ENCODE assay signal across 22 cellular contexts in the genomic region with DNA sequence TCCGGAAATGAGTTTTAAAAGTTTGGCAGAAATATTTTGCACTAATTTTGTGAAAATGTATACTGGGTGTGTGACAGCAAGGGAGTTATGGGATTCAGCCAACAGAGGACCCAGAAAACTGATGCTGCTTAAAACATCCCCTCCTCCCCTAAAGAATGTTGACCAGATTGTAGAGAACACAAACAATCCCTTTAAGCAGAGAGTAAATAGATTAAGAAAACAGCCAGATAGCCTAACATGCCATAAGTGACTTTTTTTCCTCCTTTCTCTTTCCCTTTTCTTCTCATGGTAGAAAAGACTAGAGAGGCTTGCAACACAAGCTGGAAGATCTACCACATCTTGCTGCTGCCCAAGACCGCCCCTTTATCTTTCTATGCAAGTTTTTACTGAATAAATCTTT.
DNase-seq lines count a peak whose midpoint lies in the region; ATAC-seq and TF ChIP-seq lines count a peak whose summit lies in the region.
"Had no signal": no experiment of that assay in that cellular context is flagged by ENCODE, and none has a peak within 500 bp of the region (broad histone marks: within the 10 kb centered on the region; RNA-seq: fewer than 3 reads in every experiment).

No MANE protein-coding gene starts in this region.

- no peak overlapping the region for H3K4me3 ChIP-seq in left ventricle myocardium inferior
- H3K4me3 ChIP-seq: gastroesophageal sphincter, mucosa of descending colon, stomach had no signal

- POLR2A ChIA-PET in RWPE1 (lab: Yijun Ruan, JAX; ENCODE audit: low non-redundant PET), result no interaction called here

- ATAC-seq in left cardiac atrium (no peak), HG03571 (IDR thresholded peaks at IDR 0.05; ENCODE audit: unreplicated experiment) (no peak)
- ATAC-seq: gastroesophageal sphincter, left lobe of liver, mucosa of descending colon had no signal

- H3K27me3 ChIP-seq in left ventricle myocardium inferior (ENCODE audit: low read depth) (no peaks in the 10 kb centered on the region), layer of hippocampus (ENCODE audit: control insufficient read depth, insufficient read depth, low read length) (no peaks in the 10 kb centered on the region)
- H3K27me3 ChIP-seq: gastroesophageal sphincter, stomach had no signal

- DNase-seq in left ventricle myocardium inferior (no peak), left cardiac atrium (no peak), RWPE1 (ENCODE audit: low spot score) (no peak), HT-29 (ENCODE audit: low spot score) (no peak), GM19238 (ENCODE audit: insufficient read length, low spot score) (no peak)
- DNase-seq: activated CD4-positive, alpha-beta T cell treated with anti-CD3 and anti-CD28 coated beads, Interleukin-2, amount 50 U/mL, for 48 hours; activated effector memory CD4-positive, alpha-beta T cell treated with anti-CD3 and anti-CD28 coated beads, Interleukin-2, amount 50 U/mL, for 16 hours; EL; HFFc6; MM.1S; mucosa of descending colon; NCI-H1436 treated with DMSO at 0.1 percent for 48 hours; NCI-H2171; stimulated activated CD4-positive, alpha-beta T cell treated with anti-CD3 and anti-CD28 coated beads, Interleukin-4, amount 100 ng/mL, for 4 hours; stomach had no signal

- no peaks in the 10 kb centered on the region for H3K4me1 ChIP-seq in left ventricle myocardium inferior

- CTCF ChIA-PET in RWPE1 (lab: Yijun Ruan, JAX), result no interaction called here

- H3K36me3 ChIP-seq in left ventricle myocardium inferior, result no peaks in the 10 kb centered on the region
- H3K36me3 ChIP-seq: gastroesophageal sphincter, stomach had no signal

- H3K27ac ChIP-seq in left ventricle myocardium inferior (replicated peaks) (peak overlapping the region; percentile 34), cingulate gyrus (ENCODE audit: low read depth, low read length) (peak overlapping the region; percentile 26), layer of hippocampus (ENCODE audit: low read depth, low read length) (peak overlapping the region; percentile 5), RWPE1 (no peak overlapping the region)
- H3K27ac ChIP-seq: C4-2B, gastroesophageal sphincter, HL-60, stomach had no signal

- no peak for TF ChIP-seq CTCF in left ventricle myocardium inferior (IDR thresholded peaks at IDR 0.05; ENCODE audit: borderline replicate concordance)
- TF ChIP-seq CTCF in RWPE1 (conservative IDR thresholded peaks at IDR 0.05; ENCODE audit: low read depth), result no peak

- intact Hi-C loops in left ventricle myocardium inferior (cut with micrococcal nuclease) (no loop called here), left cardiac atrium (cut with DNase I) (no loop called here)

- H3K9me3 ChIP-seq in left ventricle myocardium inferior (replicated peaks), result no peaks in the 10 kb centered on the region
- H3K9me3 ChIP-seq: gastroesophageal sphincter, mucosa of descending colon, stomach had no signal
